Comparison of ENCODE assay signal across 17 cellular contexts in the genomic region with DNA sequence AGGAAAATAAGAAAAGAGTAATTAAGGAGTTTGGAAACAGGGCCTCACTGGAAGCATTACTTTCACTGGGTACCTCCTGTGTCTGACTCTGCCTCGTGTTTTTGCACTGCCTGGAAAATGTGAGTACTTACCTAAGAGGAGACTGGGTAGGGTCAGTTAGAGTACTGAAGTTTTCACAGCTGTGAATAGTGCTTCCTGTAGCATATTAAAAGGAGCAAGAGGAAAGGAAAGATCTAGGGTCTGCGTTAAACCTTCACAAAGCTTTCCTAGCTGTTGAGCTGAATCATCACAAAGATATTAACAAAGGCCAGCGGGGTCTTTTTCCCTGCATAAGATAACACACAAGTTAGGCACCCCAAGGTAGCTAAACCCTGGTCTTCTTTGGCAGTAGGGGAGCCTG.
A peak's percentile ranks its signal among the peaks of the same experiment; 100 is the strongest.
DNase-seq lines count a peak whose midpoint lies in the region; ATAC-seq and TF ChIP-seq lines count a peak whose summit lies in the region.
"Had no signal": no experiment of that assay in that cellular context is flagged by ENCODE, and none has a peak within 500 bp of the region (broad histone marks: within the 10 kb centered on the region; RNA-seq: fewer than 3 reads in every experiment).

No MANE protein-coding gene starts in this region.

- no peak overlapping the region for H3K4me3 Mint-ChIP-seq in neural progenitor cell
- H3K4me3 Mint-ChIP-seq: activated naive CD8-positive, alpha-beta T cell treated with anti-CD3 and anti-CD28 coated beads, Interleukin-2, amount 50 U/mL, for 24 hours; endodermal cell; nephron progenitor cell had no signal

- H3K9me3 Mint-ChIP-seq in neural progenitor cell: no peaks in the 10 kb centered on the region
- H3K9me3 Mint-ChIP-seq: endodermal cell, nephron progenitor cell had no signal

- H3K27ac ChIP-seq in GM23248: no peak overlapping the region
- H3K27ac ChIP-seq in SK-N-SH (ENCODE audit: low read depth in 2 of 2, low read length in 1 of 2): peak overlapping the region; percentile 50 to 94; a peak in 3 of 4 replicates
- H3K27ac ChIP-seq in neural progenitor cell: no peak overlapping the region

- ATAC-seq in left ventricle myocardium superior (peak; percentile 17), HG03108 (IDR thresholded peaks at IDR 0.05; ENCODE audit: unreplicated experiment) (no peak), HG02870 (IDR thresholded peaks at IDR 0.05; ENCODE audit: unreplicated experiment) (no peak), HG03342 (IDR thresholded peaks at IDR 0.05; ENCODE audit: unreplicated experiment) (no peak)
- ATAC-seq: activated naive CD8-positive, alpha-beta T cell treated with anti-CD3 and anti-CD28 coated beads, Interleukin-2, amount 50 U/mL, for 24 hours had no signal

- peak overlapping the region; percentile 86 for H3K27ac Mint-ChIP-seq in neural progenitor cell
- H3K27ac Mint-ChIP-seq: activated naive CD8-positive, alpha-beta T cell treated with anti-CD3 and anti-CD28 coated beads, Interleukin-2, amount 50 U/mL, for 24 hours; endodermal cell; nephron progenitor cell had no signal

- no peaks in the 10 kb centered on the region for H3K36me3 ChIP-seq in GM23248 (ENCODE audit: low read depth)
- H3K36me3 ChIP-seq in SK-N-SH (replicated peaks in 1 of 2; ENCODE audit: control insufficient read depth in 1 of 2, insufficient read depth in 2 of 2, low read length in 1 of 2): no peaks in the 10 kb centered on the region
- H3K36me3 ChIP-seq in neural progenitor cell: no peaks in the 10 kb centered on the region

- no peaks in the 10 kb centered on the region for H3K27me3 ChIP-seq in GM23248 (replicated peaks; ENCODE audit: insufficient read depth)
- no peaks in the 10 kb centered on the region for H3K27me3 ChIP-seq in SK-N-SH (ENCODE audit: insufficient read depth)
- H3K27me3 ChIP-seq in neural progenitor cell: no peaks in the 10 kb centered on the region

- H4K20me1 ChIP-seq in GM23248 (ENCODE audit: insufficient read depth) (no peaks in the 10 kb centered on the region), SK-N-SH (ENCODE audit: insufficient read depth) (no peaks in the 10 kb centered on the region), neural progenitor cell (ENCODE audit: low read depth) (no peaks in the 10 kb centered on the region)

- H3K27me3 Mint-ChIP-seq in neural progenitor cell (ENCODE audit: insufficient read depth, low read depth): no peaks in the 10 kb centered on the region
- H3K27me3 Mint-ChIP-seq: activated naive CD8-positive, alpha-beta T cell treated with anti-CD3 and anti-CD28 coated beads, Interleukin-2, amount 50 U/mL, for 24 hours had no signal

- no peaks in the 10 kb centered on the region for H3K36me3 Mint-ChIP-seq in neural progenitor cell

- H3K9me3 ChIP-seq in GM23248 (ENCODE audit: low read depth) (no peaks in the 10 kb centered on the region), SK-N-SH (no peaks in the 10 kb centered on the region), neural progenitor cell (ENCODE audit: low read depth) (no peaks in the 10 kb centered on the region)

- H3K4me1 Mint-ChIP-seq in neural progenitor cell: peaks cover 18% of the 10 kb centered on the region
- H3K4me1 Mint-ChIP-seq: activated naive CD8-positive, alpha-beta T cell treated with anti-CD3 and anti-CD28 coated beads, Interleukin-2, amount 50 U/mL, for 24 hours had no signal

- H3K4me3 ChIP-seq in GM23248 (no peak overlapping the region), SK-N-SH (ENCODE audit: low read depth in 2 of 2, low read length in 1 of 2) (no peak overlapping the region), neural progenitor cell (no peak overlapping the region)

- H3K9ac ChIP-seq in GM23248 (no peak overlapping the region), SK-N-SH (no peak overlapping the region), neural progenitor cell (no peak overlapping the region)

- POLR2A ChIA-PET in SK-N-SH (lab: Yijun Ruan, JAX): no interaction called here

- 67 to 81% methylated on average over 3 of the region's 3 CpGs for WGBS in GM23248 (ENCODE audit: low coverage in 1 of 2, low lambda C conversion rate in 2 of 2, missing lambda C conversion rate in 2 of 2), 2 experiments
- 6% methylated on average over 3 of the region's 3 CpGs for WGBS in SK-N-SH (ENCODE audit: low lambda C conversion rate)

- intact Hi-C loops in left ventricle myocardium superior (cut with micrococcal nuclease): no loop called here

- in situ Hi-C loops in GM23248 (cut with MboI): no loop called here

- no peak for TF ChIP-seq EP300 in SK-N-SH (IDR thresholded peaks at IDR 0.05; ENCODE audit: borderline replicate concordance in 1 of 2, low read depth in 1 of 2, low read length in 1 of 2)

- H3F3A ChIP-seq in GM23248 (ENCODE audit: insufficient read depth) (no peaks in the 10 kb centered on the region), SK-N-SH (replicated peaks; ENCODE audit: insufficient read depth) (peaks cover 3% of the 10 kb centered on the region), neural progenitor cell (ENCODE audit: low read depth) (no peaks in the 10 kb centered on the region)

- DNase-seq in GM23248 (no peak), SK-N-SH (no peak), left ventricle myocardium superior (no peak), neural progenitor cell (ENCODE audit: low spot score) (no peak), anterior cingulate cortex (lab: John Stamatoyannopoulos, UW) (no peak)
- DNase-seq: activated CD4-positive, CD25-positive, alpha-beta regulatory T cell; activated naive CD8-positive, alpha-beta T cell treated with anti-CD3 and anti-CD28 coated beads, Interleukin-2, amount 50 U/mL, for 24 hours; central memory CD4-positive, alpha-beta T cell; endodermal cell; NCI-H2081; NCI-H510A; nephron progenitor cell; stimulated activated CD4-positive, alpha-beta T cell treated with anti-CD3 and anti-CD28 coated beads, Interleukin-4, amount 100 ng/mL, for 1 hour; substantia nigra had no signal

- CTCF ChIA-PET in SK-N-SH (lab: Yijun Ruan, JAX): no interaction called here

- H3K79me2 ChIP-seq in GM23248 (ENCODE audit: insufficient read depth): no peaks in the 10 kb centered on the region
- no peaks in the 10 kb centered on the region for H3K79me2 ChIP-seq in SK-N-SH (ENCODE audit: insufficient read depth)
- no peaks in the 10 kb centered on the region for H3K79me2 ChIP-seq in neural progenitor cell (ENCODE audit: low read depth)

- 0 out of 2 replicates have a peak, but pooled peaks cover 3% of the 10 kb centered on the region for H3K4me1 ChIP-seq in GM23248 (ENCODE audit: insufficient read depth)
- H3K4me1 ChIP-seq in SK-N-SH (ENCODE audit: control insufficient read depth in 1 of 2, insufficient read depth in 2 of 2, low read depth in 1 of 2, low read length in 1 of 2): peaks cover 0 to 4% of the 10 kb centered on the region in 2 experiments; a peak in 2 of 4 replicates
- H3K4me1 ChIP-seq in neural progenitor cell: no peaks in the 10 kb centered on the region

- H3K9me2 ChIP-seq in GM23248 (ENCODE audit: insufficient read depth): no peaks in the 10 kb centered on the region; the same call in 1 of the 2 replicates
- no peaks in the 10 kb centered on the region for H3K9me2 ChIP-seq in SK-N-SH

- TF ChIP-seq CTCF in SK-N-SH (IDR thresholded peaks at IDR 0.05) (no peak), neural progenitor cell (IDR thresholded peaks at IDR 0.05) (no peak)

- no peak for TF ChIP-seq RAD21 in SK-N-SH (IDR thresholded peaks at IDR 0.05; ENCODE audit: low read length)

- H2AFZ ChIP-seq in GM23248: peak overlapping the region; percentile 61
- peak overlapping the region; percentile 2; the same call in 1 of the 2 replicates for H2AFZ ChIP-seq in SK-N-SH (ENCODE audit: low read depth)
- H2AFZ ChIP-seq in neural progenitor cell (replicated peaks): peak overlapping the region; percentile 59

- H3K4me2 ChIP-seq in GM23248 (ENCODE audit: unreplicated experiment) (no peak overlapping the region), SK-N-SH (no peak overlapping the region), neural progenitor cell (no peak overlapping the region)

TF ChIP-seq in SK-N-SH, 30 proteins besides CTCF, POLR2A, EP300 and RAD21:
- TF ChIP-seq, protein P1, sequence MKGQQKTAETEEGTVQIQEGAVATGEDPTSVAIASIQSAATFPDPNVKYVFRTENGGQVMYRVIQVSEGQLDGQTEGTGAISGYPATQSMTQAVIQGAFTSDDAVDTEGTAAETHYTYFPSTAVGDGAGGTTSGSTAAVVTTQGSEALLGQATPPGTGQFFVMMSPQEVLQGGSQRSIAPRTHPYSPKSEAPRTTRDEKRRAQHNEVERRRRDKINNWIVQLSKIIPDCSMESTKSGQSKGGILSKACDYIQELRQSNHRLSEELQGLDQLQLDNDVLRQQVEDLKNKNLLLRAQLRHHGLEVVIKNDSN (IDR thresholded peaks at IDR 0.05; ENCODE audit: borderline replicate concordance, low read depth): no peak
- TF ChIP-seq RFX5 (IDR thresholded peaks at IDR 0.05; ENCODE audit: low read length) (no peak), SMC3 (IDR thresholded peaks at IDR 0.05; ENCODE audit: low read depth, low read length) (no peak), EZH2phosphoT487 (IDR thresholded peaks at IDR 0.05; ENCODE audit: borderline replicate concordance, low read depth) (no peak), RCOR1 (IDR thresholded peaks at IDR 0.05; ENCODE audit: low read length) (no peak)

Comparison
In these comparisons a context has a peak if more than half of its experiments do, and no peak if none do; other contexts are left out.
1. H2AFZ ChIP-seq: peak in every context shown above with its lines; median percentile 61 in GM23248; 59 in neural progenitor cell; 2 in SK-N-SH.
2. H3K27ac ChIP-seq: peak in SK-N-SH (2 of 2); none in GM23248 (single experiment) and neural progenitor cell (single experiment).